13 cellular contexts compared by ENCODE assay signal in genomic region chr4:181821039-181822004, GRCh38.
DNase-seq lines count a peak whose midpoint lies in the region; ATAC-seq, FAIRE-seq and TF ChIP-seq lines count a peak whose summit lies in the region.
"Had no signal": no experiment of that assay in that cellular context is flagged by ENCODE, and none has a peak within 500 bp of the region (broad histone marks: within the 10 kb centered on the region; RNA-seq: fewer than 3 reads in every experiment).

No MANE protein-coding gene starts in this region.

- H3K4me3 Mint-ChIP-seq in astrocyte (ENCODE audit: unreplicated experiment) (no peak overlapping the region), nephron progenitor cell (no peak overlapping the region)
- H3K4me3 Mint-ChIP-seq: naive B cell; T-helper 2 cell treated with Interferon-gamma antibody and Interleukin-4, amounts not matched to agents 5 μg/mL and 100 μg/mL, for 36 hours had no signal

- H3K79me2 ChIP-seq in KMS-11 (ENCODE audit: insufficient read depth, low read depth) (no peaks in the 10 kb centered on the region), astrocyte (ENCODE audit: insufficient read depth, low read length) (no peaks in the 10 kb centered on the region)

- H4K20me1 ChIP-seq in KMS-11 (ENCODE audit: insufficient read depth) (no peaks in the 10 kb centered on the region), astrocyte (ENCODE audit: insufficient read depth, low read length) (no peaks in the 10 kb centered on the region)

- FAIRE-seq in astrocyte (lab: Jason Lieb, UNC) = no peak

- TF ChIP-seq CTCF in KMS-11 (conservative IDR thresholded peaks at IDR 0.05; ENCODE audit: low read depth, low read length) (no peak), astrocyte (IDR thresholded peaks at IDR 0.05; ENCODE audit: insufficient read depth, low read depth, low read length) (no peak), nephron progenitor cell (IDR thresholded peaks at IDR 0.05) (no peak)

- DNase-seq in EL (peak; percentile 49), astrocyte (ENCODE audit: low read depth) (peak; percentile 86), nephron progenitor cell (no peak), NCI-H345 (lab: John Stamatoyannopoulos, UW) (no peak), NCI-H82 treated with DMSO at 0.1 percent for 48 hours (lab: John Stamatoyannopoulos, UW; ENCODE audit: unreplicated experiment) (no peak)
- DNase-seq: activated CD8-positive, alpha-beta memory T cell treated with anti-CD3 and anti-CD28 coated beads, Interleukin-2, amount 50 U/mL, for 4 hours; heart right ventricle; naive B cell; NCI-H524 treated with DMSO at 0.1 percent for 48 hours had no signal

- H3K9ac ChIP-seq in KMS-11 (peak overlapping the region; percentile 31; the same call in 1 of the 2 replicates), astrocyte (ENCODE audit: low read length) (peak overlapping the region; percentile 61)

- no peaks in the 10 kb centered on the region for H3K27me3 Mint-ChIP-seq in astrocyte (ENCODE audit: low read depth, unreplicated experiment)
- H3K27me3 Mint-ChIP-seq in nephron progenitor cell (ENCODE audit: low read depth, poor library complexity) = no peaks in the 10 kb centered on the region
- H3K27me3 Mint-ChIP-seq: naive B cell had no signal

- H3K36me3 ChIP-seq in KMS-11 (ENCODE audit: insufficient read depth) (no peaks in the 10 kb centered on the region), astrocyte (ENCODE audit: insufficient read depth, low read length) (no peaks in the 10 kb centered on the region)
- H3K36me3 ChIP-seq: heart right ventricle had no signal

- H3K27me3 ChIP-seq in KMS-11 (ENCODE audit: insufficient read depth, low read depth) = no peaks in the 10 kb centered on the region
- no peaks in the 10 kb centered on the region for H3K27me3 ChIP-seq in astrocyte (ENCODE audit: insufficient read depth, low read length)

- H3K27ac ChIP-seq in KMS-11 = peak overlapping the region; percentile 57
- peak overlapping the region; percentile 60 for H3K27ac ChIP-seq in astrocyte (ENCODE audit: low read depth, low read length)
- H3K27ac ChIP-seq: heart right ventricle had no signal

- H3K27ac Mint-ChIP-seq in astrocyte (ENCODE audit: unreplicated experiment) = peak overlapping the region; percentile 63
- H3K27ac Mint-ChIP-seq in nephron progenitor cell = peak overlapping the region; percentile 34
- H3K27ac Mint-ChIP-seq: naive B cell; T-helper 2 cell treated with Interferon-gamma antibody and Interleukin-4, amounts not matched to agents 5 μg/mL and 100 μg/mL, for 36 hours had no signal

- H3K9me3 Mint-ChIP-seq in astrocyte (ENCODE audit: unreplicated experiment) (peaks cover 2% of the 10 kb centered on the region), nephron progenitor cell (peaks cover 14% of the 10 kb centered on the region)

- H3K9me3 ChIP-seq in astrocyte (ENCODE audit: insufficient read depth, low read depth, low read length) = no peaks in the 10 kb centered on the region
- H3K9me3 ChIP-seq: heart right ventricle had no signal

- H2AFZ ChIP-seq in KMS-11 (ENCODE audit: low read depth) = peak overlapping the region; percentile 62
- peak overlapping the region; percentile 61 for H2AFZ ChIP-seq in astrocyte (ENCODE audit: low read depth, low read length)

- peak overlapping the region; percentile 81 for H3K4me2 ChIP-seq in KMS-11
- H3K4me2 ChIP-seq in astrocyte (ENCODE audit: low read length) = peak overlapping the region; percentile 78

- peaks cover 29% of the 10 kb centered on the region for H3K4me1 Mint-ChIP-seq in astrocyte (ENCODE audit: low read depth, unreplicated experiment)
- peaks cover 33% of the 10 kb centered on the region for H3K4me1 Mint-ChIP-seq in nephron progenitor cell
- H3K4me1 Mint-ChIP-seq: naive B cell had no signal

- H3K4me3 ChIP-seq in KMS-11 (IDR thresholded peaks at IDR 0.05; ENCODE audit: insufficient read depth, low read depth, low read length) (no peak overlapping the region), astrocyte (ENCODE audit: insufficient read depth, low read depth, low read length) (peak overlapping the region; percentile 35)
- H3K4me3 ChIP-seq: heart right ventricle had no signal

- H3K36me3 Mint-ChIP-seq in astrocyte (ENCODE audit: low read depth, unreplicated experiment) (no peaks in the 10 kb centered on the region), nephron progenitor cell (ENCODE audit: low read depth) (peaks cover 6% of the 10 kb centered on the region)
- H3K36me3 Mint-ChIP-seq: naive B cell had no signal

- no peak for ATAC-seq in HG02678 (IDR thresholded peaks at IDR 0.05; ENCODE audit: unreplicated experiment)
- no peak for ATAC-seq in HG02981 (IDR thresholded peaks at IDR 0.05; ENCODE audit: unreplicated experiment)
- ATAC-seq: heart right ventricle had no signal

- peaks cover 36% of the 10 kb centered on the region for H3K4me1 ChIP-seq in KMS-11 (ENCODE audit: low read depth, poor library complexity, severe bottlenecking)
- H3K4me1 ChIP-seq in astrocyte (ENCODE audit: insufficient read depth, low read length) = peaks cover 22% of the 10 kb centered on the region

Comparison
In these comparisons a context has a peak if more than half of its experiments do, and no peak if none do; other contexts are left out.
1. DNase-seq: peak in EL (single experiment) and astrocyte (single experiment); none in nephron progenitor cell (single experiment), NCI-H345 (single experiment) and NCI-H82 treated with DMSO at 0.1 percent for 48 hours (single experiment).